Comparison of ENCODE assay signal across 26 cellular contexts in the genomic region with DNA sequence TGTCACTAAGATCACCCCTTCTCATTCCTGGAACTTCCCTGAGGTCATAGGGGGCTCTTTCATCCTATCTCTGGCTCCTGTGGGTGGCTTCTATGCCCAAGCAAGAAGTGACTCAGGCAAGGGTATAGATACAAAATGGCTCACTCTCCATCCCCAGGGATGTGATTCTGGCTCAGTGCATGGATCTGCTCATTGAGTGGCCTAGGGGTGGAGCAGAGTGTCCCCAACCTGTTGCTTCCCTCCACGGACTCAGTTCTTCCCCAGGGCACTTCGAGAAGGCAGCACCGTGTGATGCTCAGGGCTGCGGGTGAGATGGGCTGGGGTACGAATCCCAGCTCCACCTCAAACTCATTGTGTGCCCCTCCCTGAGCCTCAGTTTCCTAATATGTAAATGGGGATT.
"Had no signal": no experiment of that assay in that cellular context is flagged by ENCODE, and none has a peak within 500 bp of the region (broad histone marks: within the 10 kb centered on the region; RNA-seq: fewer than 3 reads in every experiment).

No MANE protein-coding gene starts in this region.

- H3K36me3 ChIP-seq: neutrophil, ovary, uterus had no signal

- H3K4me2 ChIP-seq: hepatocyte had no signal

- H3K79me2 ChIP-seq: hepatocyte had no signal

- H3K9me3 ChIP-seq: neutrophil had no signal

- FAIRE-seq: islet of Langerhans, kidney had no signal

- ATAC-seq: left colon; left lung; lower lobe of right lung; naive thymus-derived CD8-positive, alpha-beta T cell; sciatic nerve; stimulated activated naive B cell treated with anti-CD40 and anti-IgM and Interleukin-4, amounts not matched to agents 10 μg/mL and 1 μg/mL and 100 μg/mL, for 72 hours; stimulated activated naive CD8-positive, alpha-beta T cell treated with anti-CD3 and anti-CD28 coated beads, Interleukin-15, Interleukin-2, amounts not matched to agents 100 U/mL and 50 U/mL, for 24 hours had no signal

- H3K27me3 ChIP-seq: hepatocyte, left lung, neutrophil, ovary, right atrium auricular region, stomach, tibial artery, uterus had no signal

- DNase-seq: immature natural killer cell; kidney; left colon; left lung; lower lobe of right lung; mammary epithelial cell; mesenchymal stem cell; naive thymus-derived CD8-positive, alpha-beta T cell; occipital lobe; ovary; stimulated activated CD4-positive, alpha-beta T cell treated with anti-CD3 and anti-CD28 coated beads, Interleukin-12 subunit alpha, Interleukin-12 subunit beta, amount 100 ng/mL, for 4 hours; stimulated activated CD4-positive, alpha-beta T cell treated with anti-CD3 and anti-CD28 coated beads, Interleukin-15, amount 100 ng/mL, for 24 hours; stimulated activated CD4-positive, alpha-beta T cell treated with anti-CD3 and anti-CD28 coated beads, Interleukin-2, amount 100 ng/mL, for 24 hours; stimulated activated CD4-positive, alpha-beta T cell treated with anti-CD3 and anti-CD28 coated beads, Interleukin-4, amount 100 ng/mL, for 1 hour; stimulated activated naive B cell treated with anti-CD40 and anti-IgM and Interleukin-4, amounts not matched to agents 10 μg/mL and 1 μg/mL and 100 μg/mL, for 72 hours; stimulated activated naive CD8-positive, alpha-beta T cell treated with anti-CD3 and anti-CD28 coated beads, Interleukin-15, Interleukin-2, amounts not matched to agents 100 U/mL and 50 U/mL, for 24 hours; stomach; tibial artery; uterus had no signal

- H3K4me3 ChIP-seq: hepatocyte, left lung, lower lobe of right lung, ovary, right atrium auricular region, skin epidermis, stomach, thoracic aorta, tibial artery, uterus had no signal

- H3K4me1 ChIP-seq: left lung, lower lobe of right lung, right atrium auricular region, stomach, tibial artery, uterus had no signal

- H2AFZ ChIP-seq: hepatocyte had no signal

- H3K27ac ChIP-seq: hepatocyte, left lung, lower lobe of right lung, ovary, right atrium auricular region, skin epidermis, stomach, thoracic aorta, tibial artery, uterus had no signal
